8 cellular contexts compared by ENCODE assay signal in genomic region chr16:15641753-15642556, GRCh38. TPM values are rescaled to one million over a fixed set of nuclear protein-coding genes. Genes with fewer than 3 reads are reported as not detected.
DNase-seq lines count a peak whose midpoint lies in the region; ATAC-seq, FAIRE-seq and TF ChIP-seq lines count a peak whose summit lies in the region.

No MANE protein-coding gene starts in this region.

- peak overlapping the region; percentile 99 for H3K4me2 ChIP-seq in OCI-LY7 (ENCODE audit: low read length)

- TSS peak; percentile 76 for BruUV-seq in OCI-LY7 (replicated peaks; lab: Mats Ljungman, UMichigan)

- peaks cover 20% of the 10 kb centered on the region for H3K36me3 ChIP-seq in OCI-LY7 (ENCODE audit: insufficient read depth, low read length)
- H3K36me3 ChIP-seq in pancreas, result peaks cover 0 to 21% (median 11%) of the 10 kb centered on the region in 3 donors

- H3K4me1 ChIP-seq in OCI-LY7 (ENCODE audit: insufficient read depth, low read length, poor library complexity, severe bottlenecking) (peaks cover 74% of the 10 kb centered on the region), pancreas (peaks cover 16 to 23% (median 19%) of the 10 kb centered on the region in 3 donors)

- H3K27ac ChIP-seq in OCI-LY7 (ENCODE audit: low read depth, low read length, poor library complexity, severe bottlenecking) (peak overlapping the region; percentile 89), epithelial cell of prostate (peak overlapping the region; percentile 99), pancreas (peak overlapping the region; percentile 93 to 99 (median 97))

- H3K9me3 ChIP-seq in OCI-LY7 (ENCODE audit: low read length), result no peaks in the 10 kb centered on the region
- H3K9me3 ChIP-seq in pancreas, result no peaks in the 10 kb centered on the region

- DNase-seq in COLO668 (lab: John Stamatoyannopoulos, UW; ENCODE audit: unreplicated experiment) (peak; percentile 3), OCI-LY7 (ENCODE audit: low spot score) (peak; percentile 29), epithelial cell of prostate (ENCODE audit: low read depth, low spot score) (no peak), pancreas (no peak), NCI-H446 treated with DMSO at 0.1 percent for 48 hours (lab: John Stamatoyannopoulos, UW) (no peak)

- peaks cover 49% of the 10 kb centered on the region for H3K79me2 ChIP-seq in OCI-LY7 (ENCODE audit: insufficient read depth, low read depth, low read length)

- H3K9me2 ChIP-seq in OCI-LY7 (ENCODE audit: insufficient read depth, low read length), result no peaks in the 10 kb centered on the region

- WGBS in pancreas, 2 donors, result 7 to 10% methylated on average over 15 of the region's 15 CpGs

- CTCF ChIA-PET in OCI-LY7 (lab: Charles Lee; ENCODE audit: unreplicated experiment), result no interaction called here

- POLR2A ChIA-PET in OCI-LY7 (lab: Charles Lee), result interaction anchor here (0.6 to 2.6 kb wide), 7 partner anchors 8 to 217 kb away, joined by 3 to 12 read pairs (median 4); no protein-coding TSS in a partner anchor

- no peaks in the 10 kb centered on the region for H3K27me3 ChIP-seq in pancreas

- peak overlapping the region; percentile 14; the same call in 1 of the 2 replicates for H2AFZ ChIP-seq in OCI-LY7 (ENCODE audit: low read length)

- peak overlapping the region; percentile 89 for H3K4me3 ChIP-seq in OCI-LY7 (ENCODE audit: low read depth, low read length, poor library complexity, severe bottlenecking)
- peak overlapping the region; percentile 77 to 92 (median 88) for H3K4me3 ChIP-seq in pancreas

- H4K20me1 ChIP-seq in OCI-LY7 (ENCODE audit: insufficient read depth, low read length), result no peaks in the 10 kb centered on the region

- no peak for ATAC-seq in pancreas
- ATAC-seq in GM18520 (IDR thresholded peaks at IDR 0.05; ENCODE audit: unreplicated experiment), result no peak
- no peak for ATAC-seq in GM21717 (IDR thresholded peaks at IDR 0.05; ENCODE audit: unreplicated experiment)
- no peak for ATAC-seq in GM18511 (IDR thresholded peaks at IDR 0.05; ENCODE audit: unreplicated experiment)

- intact Hi-C loops in OCI-LY7 (cut with micrococcal nuclease; ENCODE audit: unreplicated experiment) (loop anchor here (1.0 to 10.0 kb wide), 3 partner anchors 8 to 463 kb away; partner anchors contain the start of gene NDE1), pancreas (cut with DNase I) (no loop called here)

- no peak for FAIRE-seq in pancreas (lab: Jason Lieb, UNC)

- TF ChIP-seq CTCF in OCI-LY7 (conservative IDR thresholded peaks at IDR 0.05; ENCODE audit: low read length) (no peak), pancreas (IDR thresholded peaks at IDR 0.05) (no peak)

RNA-seq across cellular contexts. Expression of gene MARF1, which starts 1.0 kb away (rescaled TPM):
- 18.6 and 20.6 TPM in 2 replicates for total RNA-seq in OCI-LY7 (2014; rRNA removed; shearing (Covaris generic))
- total RNA-seq in OCI-LY7 (2022) (71.1 and 99.2 TPM in 2 replicates), pancreas (10 to 100 TPM; 31.7 to 65.3 (median 45.4) TPM)
- 10 to 100 TPM; 17.3 to 20.6 TPM for polyA plus RNA-seq in pancreas

RNA-seq across cellular contexts. Expression of gene NDE1, which starts 8.1 kb away (rescaled TPM):
- total RNA-seq in OCI-LY7 (2014; rRNA removed; shearing (Covaris generic)), result 76.8 and 88.9 TPM in 2 replicates
- total RNA-seq in OCI-LY7 (2022), result 141 and 175 TPM in 2 replicates
- 10 to 100 TPM in 1 of 6 donors, 1 to 10 TPM in 5; 4.1 to 13.2 (median 6.5) TPM for total RNA-seq in pancreas
- polyA plus RNA-seq in pancreas, result 1 to 10 TPM; 3.3 TPM

Comparison
In these comparisons a context has a peak if more than half of its experiments do, and no peak if none do; other contexts are left out.
1. DNase-seq: peak in COLO668 (single experiment) and OCI-LY7 (single experiment); none in epithelial cell of prostate (single experiment), pancreas (0 of 6) and NCI-H446 treated with DMSO at 0.1 percent for 48 hours (single experiment).
2. RNA of gene NDE1, which starts 8.1 kb away (total RNA-seq): 76.8 to 175 TPM in OCI-LY7; 4.1 to 13.2 TPM in pancreas; every median in the first group is over 4 times any median in the second.
3. Peak in every context shown above with its lines, with median percentiles within 50 percentile points of each other: H3K27ac ChIP-seq.